ENCODE assay signal across 9 cellular contexts in the genomic region with DNA sequence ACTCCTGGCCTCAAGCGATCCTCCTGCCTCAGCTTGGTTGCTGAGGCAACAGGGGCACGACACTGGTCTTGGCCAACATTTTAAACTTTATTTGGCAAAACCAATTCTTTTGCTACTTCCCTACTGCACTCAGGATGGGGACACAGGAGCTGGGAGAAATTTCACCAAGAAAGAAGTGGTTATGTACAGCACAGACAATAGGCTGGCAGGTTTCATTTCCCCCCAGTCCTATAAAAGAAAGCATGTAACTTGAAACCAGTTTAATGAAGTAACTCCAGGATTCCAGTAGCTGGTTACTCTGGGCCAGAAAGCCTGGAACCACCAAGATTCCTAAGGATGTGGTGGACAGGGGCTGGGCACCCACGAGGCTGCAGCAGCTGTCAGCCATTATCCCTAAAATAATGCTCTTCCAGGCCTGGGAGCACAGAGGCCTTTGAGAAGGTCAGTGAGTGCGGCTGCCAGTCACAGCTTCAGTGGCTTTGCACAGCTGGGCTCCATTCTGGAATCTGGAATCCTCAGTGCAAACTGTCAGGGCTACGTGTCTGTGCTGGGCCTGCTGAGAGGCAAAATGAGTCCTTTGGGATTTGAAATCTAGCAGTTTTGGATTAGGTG.
A peak's percentile ranks its signal among the peaks of the same experiment; 100 is the strongest.
DNase-seq lines count a peak whose midpoint lies in the region; ATAC-seq, FAIRE-seq and TF ChIP-seq lines count a peak whose summit lies in the region.
"Had no signal": no experiment of that assay in that cellular context is flagged by ENCODE, and none has a peak within 500 bp of the region (broad histone marks: within the 10 kb centered on the region; RNA-seq: fewer than 3 reads in every experiment).

No MANE protein-coding gene starts in this region.

- peaks cover 8% of the 10 kb centered on the region for H3K4me1 Mint-ChIP-seq in activated CD4-positive, alpha-beta T cell treated with anti-CD3 and anti-CD28 coated beads, Interleukin-2, amount 10 ng/mL, durations not matched to agents 24 days and 14 days

- POLR2A ChIA-PET in HepG2 (lab: Yijun Ruan, JAX), result no interaction called here

- TF ChIP-seq EP300 in HepG2 (IDR thresholded peaks at IDR 0.05; ENCODE audit: low read depth in 2 of 2, low read length in 2 of 2), result no peak
- TF ChIP-seq EP300 in HepG2 (CRISPR knock-in tag; IDR thresholded peaks at IDR 0.05; ENCODE audit: borderline replicate concordance), result no peak

- intact Hi-C loops in HepG2 (cut with micrococcal nuclease; ENCODE audit: unreplicated experiment), result loop anchor here (10.0 kb wide), 1 partner anchor 180 kb away; no protein-coding TSS in a partner anchor
- intact Hi-C loops in activated CD4-positive, alpha-beta T cell treated with anti-CD3 and anti-CD28 coated beads, Interleukin-2, amount 10 ng/mL, durations not matched to agents 24 days and 14 days (cut with micrococcal nuclease), result no loop called here

- no peak overlapping the region for H3K27ac ChIP-seq in HepG2 (ENCODE audit: extremely low read length, insufficient read depth, low read length)

- BruUV-seq in HepG2 (replicated peaks; lab: Mats Ljungman, UMichigan), result no TSS peak

- H3K27me3 Mint-ChIP-seq in activated CD4-positive, alpha-beta T cell treated with anti-CD3 and anti-CD28 coated beads, Interleukin-2, amount 10 ng/mL, durations not matched to agents 24 days and 14 days, result peaks cover 12% of the 10 kb centered on the region

- H3K4me3 ChIP-seq in AG10803 (ENCODE audit: low read length) (no peak overlapping the region), astrocyte of the cerebellum (ENCODE audit: low read depth, low read length) (no peak overlapping the region), HepG2 (replicated peaks in 1 of 3; ENCODE audit: insufficient read depth in 1 of 3, low read depth in 2 of 3, low read length in 3 of 3) (no peak overlapping the region)

- H3K79me2 ChIP-seq in HepG2 (ENCODE audit: insufficient read depth, low read length), result no peaks in the 10 kb centered on the region

- H4K20me1 ChIP-seq in HepG2 (ENCODE audit: insufficient read depth, low read length), result no peaks in the 10 kb centered on the region

- DNase-seq in AG10803 (ENCODE audit: low read depth) (peak; percentile 95), LHCN-M2 (ENCODE audit: low read depth) (peak; percentile 99), astrocyte of the cerebellum (ENCODE audit: low read depth) (peak; percentile 53), HepG2 (ENCODE audit: low spot score) (no peak), NCI-H1417 treated with DMSO at 0.1 percent for 48 hours (lab: John Stamatoyannopoulos, UW) (no peak)
- no peak for DNase-seq in activated CD4-positive, alpha-beta T cell treated with anti-CD3 and anti-CD28 coated beads, Interleukin-2, amount 10 ng/mL, durations not matched to agents 24 days and 14 days
- DNase-seq: NCI-H1092 had no signal

- no peak overlapping the region for H2AFZ ChIP-seq in HepG2 (ENCODE audit: low read length)

- TF ChIP-seq POLR2A in HepG2 (IDR thresholded peaks at IDR 0.05; ENCODE audit: insufficient read depth in 1 of 2, low read depth in 2 of 2, low read length in 2 of 2), result no peak

- TF ChIP-seq CTCF in AG10803 (conservative IDR thresholded peaks at IDR 0.05; ENCODE audit: low read length), result no peak
- TF ChIP-seq CTCF in astrocyte of the cerebellum (IDR thresholded peaks at IDR 0.05; ENCODE audit: low read depth, low read length, missing control alignments), result no peak
- no peak for TF ChIP-seq CTCF in HepG2 (CRISPR knock-in tag; IDR thresholded peaks at IDR 0.05)

- no peak for TF ChIP-seq RAD21 in HepG2 (CRISPR knock-in tag; IDR thresholded peaks at IDR 0.05)

- H3K4me2 ChIP-seq in HepG2 (ENCODE audit: low read depth, low read length), result no peak overlapping the region

- no peak overlapping the region for H3K27ac Mint-ChIP-seq in activated CD4-positive, alpha-beta T cell treated with anti-CD3 and anti-CD28 coated beads, Interleukin-2, amount 10 ng/mL, durations not matched to agents 24 days and 14 days

- CTCF ChIA-PET in HepG2 (lab: Yijun Ruan, JAX; ENCODE audit: low intra/inter-chr PET ratio, low total read pairs), result no interaction called here

- no peaks in the 10 kb centered on the region for H3K4me1 ChIP-seq in HepG2 (ENCODE audit: insufficient read depth, low read length)

- H3K36me3 ChIP-seq in HepG2 (replicated peaks in 1 of 2; ENCODE audit: control insufficient read depth in 1 of 2, insufficient read depth in 2 of 2, low read length in 2 of 2), result no peaks in the 10 kb centered on the region

- no peaks in the 10 kb centered on the region for H3K9me3 Mint-ChIP-seq in activated CD4-positive, alpha-beta T cell treated with anti-CD3 and anti-CD28 coated beads, Interleukin-2, amount 10 ng/mL, durations not matched to agents 24 days and 14 days

- no peaks in the 10 kb centered on the region for H3K9me3 ChIP-seq in HepG2 (ENCODE audit: low read length)

- no peak overlapping the region for H3K4me3 Mint-ChIP-seq in activated CD4-positive, alpha-beta T cell treated with anti-CD3 and anti-CD28 coated beads, Interleukin-2, amount 10 ng/mL, durations not matched to agents 24 days and 14 days

- H3K36me3 Mint-ChIP-seq in activated CD4-positive, alpha-beta T cell treated with anti-CD3 and anti-CD28 coated beads, Interleukin-2, amount 10 ng/mL, durations not matched to agents 24 days and 14 days (ENCODE audit: low read depth), result no peaks in the 10 kb centered on the region

- in situ Hi-C loops in astrocyte of the cerebellum (cut with HindIII; ENCODE audit: low sequenced_read_pairs) (no loop called here), HepG2 (cut with HindIII; ENCODE audit: extremely low pct_ligation_motif_present, low pct_unique_long_range_greater_than_20kb) (no loop called here)

- no peak overlapping the region for H3K9ac ChIP-seq in HepG2 (ENCODE audit: insufficient read depth, low read depth, low read length)

- ATAC-seq in HepG2, result peak; percentile 61
- no peak for ATAC-seq in GM19324 (IDR thresholded peaks at IDR 0.05; ENCODE audit: low FRiP score, unreplicated experiment)
- no peak for ATAC-seq in GM21786 (IDR thresholded peaks at IDR 0.05; ENCODE audit: unreplicated experiment)

- H3K27me3 ChIP-seq in HepG2 (ENCODE audit: control insufficient read depth in 1 of 2, insufficient read depth in 2 of 2, low read length in 2 of 2), result 0 out of 5 replicates have a peak, but pooled peaks cover 0 to 9% of the 10 kb centered on the region in 2 experiments

- WGBS in HepG2 (ENCODE audit: low lambda C conversion rate), result 37% methylated on average over 5 of the region's 5 CpGs

- FAIRE-seq in HepG2 (lab: Jason Lieb, UNC), result no peak

TF ChIP-seq in HepG2, 621 proteins besides CTCF, POLR2A, EP300 and RAD21:
- TF ChIP-seq SNAPC2 (CRISPR knock-in tag; IDR thresholded peaks at IDR 0.05) (no peak), CEBPB (IDR thresholded peaks at IDR 0.05; ENCODE audit: borderline replicate concordance, low read depth, low read length) (no peak), SOX6 (IDR thresholded peaks at IDR 0.05) (no peak), SOX6 (CRISPR knock-in tag; IDR thresholded peaks at IDR 0.05) (no peak), ZNF589 (CRISPR knock-in tag; conservative IDR thresholded peaks at IDR 0.05) (no peak), KDM4B (CRISPR knock-in tag; IDR thresholded peaks at IDR 0.05) (no peak), ZNF3 (CRISPR knock-in tag; IDR thresholded peaks at IDR 0.05) (no peak), ZNF772 (CRISPR knock-in tag; IDR thresholded peaks at IDR 0.05) (no peak)
- TF ChIP-seq, protein P1, sequence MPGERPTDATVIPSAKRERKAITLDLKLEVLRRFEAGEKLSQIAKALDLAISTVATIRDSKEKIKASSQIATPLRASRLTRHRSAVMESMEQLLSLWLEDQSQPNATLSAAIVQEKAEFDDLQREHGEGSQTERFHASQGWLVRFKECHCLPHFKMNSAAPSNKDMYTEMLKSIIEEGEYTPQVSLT (CRISPR knock-in tag; IDR thresholded peaks at IDR 0.05; ENCODE audit: borderline replicate concordance, low read depth), result no peak

Comparison
In these comparisons a context has a peak if more than half of its experiments do, and no peak if none do; other contexts are left out.
1. DNase-seq: peak in AG10803 (single experiment), LHCN-M2 (single experiment) and astrocyte of the cerebellum (single experiment); none in HepG2 (single experiment), activated CD4-positive, alpha-beta T cell treated with anti-CD3 and anti-CD28 coated beads, Interleukin-2, amount 10 ng/mL, durations not matched to agents 24 days and 14 days (single experiment) and NCI-H1417 treated with DMSO at 0.1 percent for 48 hours (single experiment).